In the genomic region with DNA sequence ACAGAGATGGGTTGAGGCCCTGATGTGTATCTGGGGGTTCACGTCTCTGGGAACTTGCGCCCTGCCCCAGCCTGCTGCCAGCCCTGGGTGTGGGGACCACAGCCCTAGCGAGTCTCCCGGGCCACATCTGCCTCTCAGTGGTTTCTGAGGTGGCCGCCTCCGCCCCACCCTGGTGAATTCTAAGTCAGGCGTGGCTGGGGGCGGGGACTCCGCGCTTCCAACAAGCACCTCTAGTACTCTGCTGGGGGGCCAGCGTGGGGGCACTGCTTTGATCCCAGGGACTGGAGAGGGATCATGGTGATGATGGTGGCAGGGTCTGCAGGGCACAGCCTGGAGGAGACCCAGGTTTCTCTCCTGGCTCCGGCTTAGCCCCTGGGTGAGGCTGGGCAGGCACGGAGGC, we compare ENCODE assay signal across 8 cellular contexts. TPM values are rescaled to one million over a fixed set of nuclear protein-coding genes. Genes with fewer than 3 reads are reported as not detected.
DNase-seq lines count a peak whose midpoint lies in the region; ATAC-seq lines count a peak whose summit lies in the region.

No MANE protein-coding gene starts in this region.

- no peaks in the 10 kb centered on the region for H3K9me3 Mint-ChIP-seq in T-cell

- POLR2A ChIA-PET in T-cell (lab: Charles Lee): interaction anchor here in 1 of 2 donors (0.7 kb wide), 1 partner anchor 67 kb away, joined by 12 read pairs; no protein-coding TSS in a partner anchor

- H3K4me3 Mint-ChIP-seq in T-cell: no peak overlapping the region

- no peaks in the 10 kb centered on the region for H3K36me3 Mint-ChIP-seq in T-cell

- H3K27me3 Mint-ChIP-seq in T-cell: peaks cover 5 to 8% of the 10 kb centered on the region in 2 donors

- H3K4me1 Mint-ChIP-seq in T-cell: peaks cover 6 to 11% (median 10%) of the 10 kb centered on the region in 3 donors

- CTCF ChIA-PET in T-cell (lab: Charles Lee): no interaction called here

- DNase-seq in T-cell (peak in 29 of 34 experiments; percentile 25 to 61 (median 43)), epidermal melanocyte (ENCODE audit: insufficient read length, low spot score) (no peak), OCI-M2 (lab: John Stamatoyannopoulos, UW; ENCODE audit: unreplicated experiment) (no peak), NCI-H446 treated with DMSO at 0.1 percent for 48 hours (lab: John Stamatoyannopoulos, UW) (no peak)
- DNase-seq in stimulated activated CD4-positive, alpha-beta T cell treated with anti-CD3 and anti-CD28 coated beads, Interleukin-4, amount 100 ng/mL, for 4 hours: peak; percentile 42 to 45

- H3K27ac Mint-ChIP-seq in T-cell: no peak overlapping the region

- peak; percentile 67 for ATAC-seq in GM18867 (IDR thresholded peaks at IDR 0.05; ENCODE audit: unreplicated experiment)
- ATAC-seq in T-cell (replicated peaks in 1 of 4): peak; percentile 24 to 67 (median 38)
- ATAC-seq in esophagus mucosa: peak; percentile 14
- ATAC-seq in GM19023 (IDR thresholded peaks at IDR 0.05; ENCODE audit: unreplicated experiment): no peak

RNA-seq across cellular contexts. Expression of a gene that starts 3.6 kb away (rescaled TPM):
- total RNA-seq in T-cell (under 1 TPM in 3 of 5 donors, not detected in 2; 0.18 to 0.20 (median 0.19) TPM), esophagus mucosa (0.80 TPM)

RNA-seq across cellular contexts. Expression of a gene that starts 31.7 kb away (rescaled TPM):
- 10 to 100 TPM; 41.2 to 53.7 (median 47.4) TPM for total RNA-seq in T-cell
- 34.3 TPM for total RNA-seq in esophagus mucosa

RNA-seq across cellular contexts. Expression of a gene that starts 46.6 kb away (rescaled TPM):
- total RNA-seq in T-cell (10 to 100 TPM; 15.1 to 35.2 (median 34.6) TPM), esophagus mucosa (11.6 TPM)

RNA-seq across cellular contexts. Expression of a gene that starts 52.2 kb away (rescaled TPM):
- total RNA-seq in T-cell (under 1 TPM; 0.38 to 0.89 (median 0.56) TPM), esophagus mucosa (16.6 TPM)

Comparison
In these comparisons a context has a peak if more than half of its experiments do, and no peak if none do; other contexts are left out.
1. DNase-seq: peak in T-cell (29 of 34) and stimulated activated CD4-positive, alpha-beta T cell treated with anti-CD3 and anti-CD28 coated beads, Interleukin-4, amount 100 ng/mL, for 4 hours (2 of 2); none in epidermal melanocyte (single experiment), OCI-M2 (single experiment) and NCI-H446 treated with DMSO at 0.1 percent for 48 hours (single experiment).